Comparison of ENCODE assay signal across 1 cellular context in genomic region chr1:100277866-100278265, GRCh38.
TF ChIP-seq lines count a peak whose summit lies in the region.

No MANE protein-coding gene starts in this region.

TF ChIP-seq in WTC11, 78 proteins besides CTCF, POLR2A, EP300 and RAD21 (continued from another document):
- TF ChIP-seq ZBTB43 (CRISPR knock-in tag; IDR thresholded peaks at IDR 0.05) (no peak), GABPB1 (CRISPR knock-in tag; IDR thresholded peaks at IDR 0.05) (no peak), ATF1 (CRISPR knock-in tag; IDR thresholded peaks at IDR 0.05) (no peak), FOXP4 (CRISPR knock-in tag; IDR thresholded peaks at IDR 0.05) (no peak), IRF1 (CRISPR knock-in tag; IDR thresholded peaks at IDR 0.05) (no peak), MXD4 (CRISPR knock-in tag; IDR thresholded peaks at IDR 0.05; ENCODE audit: borderline replicate concordance) (no peak)
TF ChIP-seq in WTC11: peak in this region for 0.
